Comparison of ENCODE assay signal across 30 cellular contexts in genomic region chr11:79397252-79397651, GRCh38. TPM values are rescaled to one million over a fixed set of nuclear protein-coding genes. Genes with fewer than 3 reads are reported as not detected.
DNase-seq lines count a peak whose midpoint lies in the region; ATAC-seq and TF ChIP-seq lines count a peak whose summit lies in the region.
"Had no signal": no experiment of that assay in that cellular context is flagged by ENCODE, and none has a peak within 500 bp of the region (broad histone marks: within the 10 kb centered on the region; RNA-seq: fewer than 3 reads in every experiment).

No MANE protein-coding gene starts in this region.

- no peaks in the 10 kb centered on the region for H3K27me3 ChIP-seq in osteoblast (ENCODE audit: insufficient read depth, low read length)
- H3K27me3 ChIP-seq: cardiac muscle cell, neural progenitor cell, SJSA1, upper lobe of left lung had no signal

- H3K4me1 ChIP-seq in osteoblast (ENCODE audit: insufficient read depth, low read length) = peaks cover 19% of the 10 kb centered on the region
- H3K4me1 ChIP-seq: SJSA1, upper lobe of left lung had no signal

- H3K36me3 ChIP-seq in osteoblast (ENCODE audit: insufficient read depth, low read length) = no peaks in the 10 kb centered on the region
- H3K36me3 ChIP-seq: cardiac muscle cell, neural progenitor cell, SJSA1, upper lobe of left lung had no signal

- peak overlapping the region; percentile 30 for H2AFZ ChIP-seq in osteoblast (ENCODE audit: low read length)
- H2AFZ ChIP-seq: neural progenitor cell had no signal

- no peak overlapping the region for H3K4me3 ChIP-seq in osteoblast (ENCODE audit: insufficient read depth, low read length)
- H3K4me3 ChIP-seq: cardiac muscle cell, coronary artery, neural progenitor cell, SJSA1, upper lobe of left lung had no signal

- peak overlapping the region; percentile 52 for H3K27ac ChIP-seq in osteoblast (ENCODE audit: low read depth, low read length)
- H3K27ac ChIP-seq: cardiac muscle cell, coronary artery, neural progenitor cell, SJSA1, upper lobe of left lung had no signal

- H3K4me2 ChIP-seq in osteoblast (ENCODE audit: insufficient read depth, low read length) = peak overlapping the region; percentile 43
- H3K4me2 ChIP-seq: neural progenitor cell had no signal

- DNase-seq in EH (ENCODE audit: low read depth) (peak; percentile 57), LHCN-M2 (ENCODE audit: low read depth) (peak; percentile 35), astrocyte of the hippocampus (ENCODE audit: low read depth, low spot score) (peak; percentile 53), osteoblast (ENCODE audit: insufficient read length, low spot score, missing footprints) (no peak)
- DNase-seq: activated CD4-positive, alpha-beta memory T cell treated with anti-CD3 and anti-CD28 coated beads for 36 hours; activated CD8-positive, alpha-beta memory T cell treated with anti-CD3 and anti-CD28 coated beads, Interleukin-2, amount 50 U/mL, for 4 hours; activated naive CD4-positive, alpha-beta T cell treated with anti-CD3 and anti-CD28 coated beads, Interleukin-2, amount 10 ng/mL, durations not matched to agents 7 days and 5 days; amniotic stem cell; CD4-positive, CD25-positive, alpha-beta regulatory T cell; effector memory CD4-positive, alpha-beta T cell; erythroblast; foreskin melanocyte; H7; Karpas-422; left colon; NCI-H1048; NCI-H1694; NCI-H69; right cardiac atrium; stimulated activated CD4-positive, alpha-beta T cell treated with anti-CD3 and anti-CD28 coated beads, Interleukin-4, amount 100 ng/mL, for 4 hours; T-helper 1 cell; upper lobe of left lung had no signal

- no peaks in the 10 kb centered on the region for H3K9me3 ChIP-seq in osteoblast (ENCODE audit: low read depth, low read length)
- H3K9me3 ChIP-seq: SJSA1, upper lobe of left lung had no signal

- TF ChIP-seq CTCF in osteoblast (IDR thresholded peaks at IDR 0.05; ENCODE audit: extremely low read depth, low read depth, low read length) = no peak

- H4K20me1 ChIP-seq in osteoblast (ENCODE audit: insufficient read depth, low read length) = no peaks in the 10 kb centered on the region

- no peaks in the 10 kb centered on the region for H3K79me2 ChIP-seq in osteoblast (ENCODE audit: insufficient read depth, low read length)

- ATAC-seq in GM18861 (IDR thresholded peaks at IDR 0.05; ENCODE audit: unreplicated experiment) = no peak
- ATAC-seq in HG03432 (IDR thresholded peaks at IDR 0.05; ENCODE audit: unreplicated experiment) = no peak
- no peak for ATAC-seq in GM21619 (IDR thresholded peaks at IDR 0.05; ENCODE audit: unreplicated experiment)
- ATAC-seq: activated CD4-positive, CD25-positive, alpha-beta regulatory T cell treated with anti-CD3 and anti-CD28 coated beads, Interleukin-2, amount 50 U/mL, for 24 hours; left colon; right cardiac atrium had no signal

RNA-seq across cellular contexts. Expression of gene TENM4, which starts 43.6 kb away (rescaled TPM):
- total RNA-seq in LHCN-M2 (2014; rRNA removed) = 0.06 TPM in 2 replicates
- 0.27 TPM for polyA plus RNA-seq in LHCN-M2 (2012)
- 63.3 and 76.9 TPM in 2 replicates for total RNA-seq in osteoblast
- total RNA-seq: activated CD4-positive, alpha-beta memory T cell treated with anti-CD3 and anti-CD28 coated beads for 36 hours; CD4-positive, CD25-positive, alpha-beta regulatory T cell; SJSA1 had no signal

Comparison
In these comparisons a context has a peak if more than half of its experiments do, and no peak if none do; other contexts are left out.
1. RNA of gene TENM4, which starts 43.6 kb away (total RNA-seq): 63.3 to 76.9 TPM in osteoblast; 0.06 TPM in LHCN-M2; every median in the first group is over 10 times any median in the second.